In genomic region chr2:43051316-43051715, GRCh38 we compare ENCODE assay signal across 10 cellular contexts.
DNase-seq lines count a peak whose midpoint lies in the region; ATAC-seq, FAIRE-seq and TF ChIP-seq lines count a peak whose summit lies in the region.
"Had no signal": no experiment of that assay in that cellular context is flagged by ENCODE, and none has a peak within 500 bp of the region (broad histone marks: within the 10 kb centered on the region; RNA-seq: fewer than 3 reads in every experiment).

No MANE protein-coding gene starts in this region.

- FAIRE-seq in urothelium cell line (lab: Jason Lieb, UNC) = peak; percentile 94
- FAIRE-seq: kidney had no signal

- TF ChIP-seq CTCF in lower lobe of right lung (IDR thresholded peaks at IDR 0.05) (no peak), body of pancreas (IDR thresholded peaks at IDR 0.05) (no peak)

- 84% methylated on average over 8 of the region's 8 CpGs for WGBS in body of pancreas, 2 donors

- H3K36me3 ChIP-seq in lower lobe of right lung (no peaks in the 10 kb centered on the region), body of pancreas (replicated peaks in 1 of 2; ENCODE audit: insufficient read depth in 1 of 2, low read depth in 2 of 2) (no peaks in the 10 kb centered on the region)

- no peaks in the 10 kb centered on the region for H3K9me3 Mint-ChIP-seq in activated naive CD4-positive, alpha-beta T cell treated with anti-CD3 and anti-CD28 coated beads, Interleukin-2, amount 50 U/mL, for 72 hours

- no peak for TF ChIP-seq POLR2A in body of pancreas (IDR thresholded peaks at IDR 0.05)

- H3K27ac Mint-ChIP-seq in activated naive CD4-positive, alpha-beta T cell treated with anti-CD3 and anti-CD28 coated beads, Interleukin-2, amount 50 U/mL, for 72 hours = peak overlapping the region; percentile 5 to 13

- peak; percentile 67 to 82 for ATAC-seq in activated naive CD4-positive, alpha-beta T cell treated with anti-CD3 and anti-CD28 coated beads, Interleukin-2, amount 50 U/mL, for 72 hours
- ATAC-seq in lower lobe of right lung = no peak
- no peak for ATAC-seq in body of pancreas

- no peak overlapping the region for H3K4me3 ChIP-seq in lower lobe of right lung
- H3K4me3 ChIP-seq in body of pancreas = no peak overlapping the region

- H3K9me3 ChIP-seq in lower lobe of right lung (no peaks in the 10 kb centered on the region), body of pancreas (no peaks in the 10 kb centered on the region)

- intact Hi-C loops in lower lobe of right lung (cut with DNase I) (no loop called here), body of pancreas (cut with DNase I) (no loop called here)

- no peaks in the 10 kb centered on the region for H3K36me3 Mint-ChIP-seq in activated naive CD4-positive, alpha-beta T cell treated with anti-CD3 and anti-CD28 coated beads, Interleukin-2, amount 50 U/mL, for 72 hours

- H3K27me3 ChIP-seq in lower lobe of right lung (ENCODE audit: low read depth) = no peaks in the 10 kb centered on the region
- H3K27me3 ChIP-seq in body of pancreas = no peaks in the 10 kb centered on the region

- DNase-seq in stimulated activated CD4-positive, alpha-beta T cell treated with anti-CD3 and anti-CD28 coated beads, Interleukin-15, amount 100 ng/mL, for 24 hours = peak; percentile 20
- DNase-seq in stimulated activated CD4-positive, alpha-beta T cell treated with anti-CD3 and anti-CD28 coated beads, Interleukin-4, amount 100 ng/mL, for 24 hours = no peak
- DNase-seq in activated naive CD4-positive, alpha-beta T cell treated with anti-CD3 and anti-CD28 coated beads, Interleukin-2, amount 50 U/mL, for 72 hours (ENCODE audit: low spot score in 2 of 2) = no peak
- DNase-seq in lower lobe of right lung = no peak
- peak; percentile 93 for DNase-seq in urothelium cell line (ENCODE audit: low spot score)
- DNase-seq in HK-2 (ENCODE audit: unreplicated experiment) = no peak
- DNase-seq in body of pancreas = no peak
- DNase-seq in epidermal melanocyte (ENCODE audit: insufficient read length, low spot score) = no peak
- DNase-seq: DMS 273 treated with DMSO at 0.1 percent for 48 hours had no signal

- peaks cover 45% of the 10 kb centered on the region for H3K4me1 ChIP-seq in lower lobe of right lung
- peaks cover 14% of the 10 kb centered on the region for H3K4me1 ChIP-seq in body of pancreas

- H3K27ac ChIP-seq in lower lobe of right lung (peak overlapping the region; percentile 14), body of pancreas (no peak overlapping the region)

Comparison
In these comparisons a context has a peak if more than half of its experiments do, and no peak if none do; other contexts are left out.
1. DNase-seq: peak in stimulated activated CD4-positive, alpha-beta T cell treated with anti-CD3 and anti-CD28 coated beads, Interleukin-15, amount 100 ng/mL, for 24 hours (single experiment) and urothelium cell line (single experiment); none in stimulated activated CD4-positive, alpha-beta T cell treated with anti-CD3 and anti-CD28 coated beads, Interleukin-4, amount 100 ng/mL, for 24 hours (single experiment), activated naive CD4-positive, alpha-beta T cell treated with anti-CD3 and anti-CD28 coated beads, Interleukin-2, amount 50 U/mL, for 72 hours (0 of 2), lower lobe of right lung (single experiment), HK-2 (single experiment), body of pancreas (0 of 4) and epidermal melanocyte (single experiment).
2. ATAC-seq: peak in activated naive CD4-positive, alpha-beta T cell treated with anti-CD3 and anti-CD28 coated beads, Interleukin-2, amount 50 U/mL, for 72 hours (2 of 2); none in lower lobe of right lung (0 of 2) and body of pancreas (single experiment).